Comparison of ENCODE assay signal across 25 cellular contexts in the genomic region with DNA sequence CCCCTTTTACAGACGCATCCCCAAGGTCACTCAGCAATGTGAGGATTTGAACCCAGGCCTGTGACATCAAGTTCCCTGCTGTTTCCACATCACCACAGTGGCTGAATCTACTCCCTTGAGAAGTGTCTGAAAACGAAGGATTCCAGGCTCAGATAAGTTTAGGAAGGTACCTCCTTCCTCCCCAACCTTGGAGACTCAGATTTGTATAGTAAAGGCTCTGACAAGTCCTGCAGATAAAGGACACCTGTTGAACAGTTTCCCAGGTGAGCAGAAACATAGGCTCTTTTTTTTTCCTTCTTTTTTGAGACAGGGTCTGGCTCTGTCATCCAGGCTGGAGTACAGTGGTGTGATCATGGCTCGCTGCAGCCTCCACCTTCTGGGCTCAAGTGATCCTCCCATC. TPM values are rescaled to one million over a fixed set of nuclear protein-coding genes. Genes with fewer than 3 reads are reported as not detected.
DNase-seq lines count a peak whose midpoint lies in the region; ATAC-seq, FAIRE-seq and TF ChIP-seq lines count a peak whose summit lies in the region.
"Had no signal": no experiment of that assay in that cellular context is flagged by ENCODE, and none has a peak within 500 bp of the region (broad histone marks: within the 10 kb centered on the region; RNA-seq: fewer than 3 reads in every experiment).

No MANE protein-coding gene starts in this region.

- H3K27ac ChIP-seq in K562 (ENCODE audit: extremely low read depth, low read depth, low read length) (no peak overlapping the region), endodermal cell (ENCODE audit: low read depth, low read length) (peak overlapping the region; percentile 91), neural progenitor cell (no peak overlapping the region), GM23338 (ENCODE audit: low read depth) (no peak overlapping the region)
- H3K27ac ChIP-seq: 22Rv1, A549, BLaER1 had no signal

- H3K9ac ChIP-seq in K562 (ENCODE audit: insufficient read depth in 1 of 2, low read depth in 2 of 2, low read length in 2 of 2) (no peak overlapping the region), endodermal cell (ENCODE audit: extremely low read depth, low read length, poor library complexity, severe bottlenecking) (no peak overlapping the region), neural progenitor cell (no peak overlapping the region)
- H3K9ac ChIP-seq: BLaER1 had no signal

- intact Hi-C loops in K562 (cut with micrococcal nuclease), result no loop called here

- no peak overlapping the region for H3K4me3 ChIP-seq in K562
- H3K4me3 ChIP-seq in endodermal cell (ENCODE audit: low read length), result peak overlapping the region; percentile 21
- H3K4me3 ChIP-seq in neural progenitor cell, result peak overlapping the region; percentile 26
- H3K4me3 ChIP-seq in GM23338, result no peak overlapping the region
- H3K4me3 ChIP-seq: A549, BLaER1 had no signal

- H3K4me1 ChIP-seq in K562 (replicated peaks in 1 of 2; ENCODE audit: control insufficient read depth in 2 of 2, insufficient read depth in 2 of 2, low read length in 2 of 2), result no peaks in the 10 kb centered on the region; a peak in 2 of 5 replicates
- H3K4me1 ChIP-seq in endodermal cell (ENCODE audit: control insufficient read depth, insufficient read depth, low read length), result peaks cover 12% of the 10 kb centered on the region
- peaks cover 61% of the 10 kb centered on the region for H3K4me1 ChIP-seq in neural progenitor cell
- peaks cover 19% of the 10 kb centered on the region for H3K4me1 ChIP-seq in GM23338 (ENCODE audit: insufficient read depth)
- H3K4me1 ChIP-seq: A549, BE2C, BLaER1 had no signal

- BruUV-seq in K562 (replicated peaks; lab: Mats Ljungman, UMichigan), result no TSS peak

- H3K36me3 Mint-ChIP-seq in endodermal cell (ENCODE audit: low read depth), result no peaks in the 10 kb centered on the region
- H3K36me3 Mint-ChIP-seq in neural progenitor cell, result no peaks in the 10 kb centered on the region
- H3K36me3 Mint-ChIP-seq in GM23338 (ENCODE audit: low read depth), result no peaks in the 10 kb centered on the region
- H3K36me3 Mint-ChIP-seq: CD14-positive monocyte; CD4-positive, alpha-beta memory T cell; CD4-positive, CD25-positive, alpha-beta regulatory T cell had no signal

- H3F3A ChIP-seq in neural progenitor cell (ENCODE audit: low read depth) (peaks cover 63% of the 10 kb centered on the region), GM23338 (replicated peaks; ENCODE audit: low read depth) (no peaks in the 10 kb centered on the region; the same call in 1 of the 2 replicates)

- H3K4me2 ChIP-seq in K562 (ENCODE audit: insufficient read depth, low read length), result no peak overlapping the region
- H3K4me2 ChIP-seq in neural progenitor cell, result peak overlapping the region; percentile 68
- H3K4me2 ChIP-seq in GM23338, result no peak overlapping the region
- H3K4me2 ChIP-seq: BLaER1 had no signal

- no peak for TF ChIP-seq RAD21 in K562 (CRISPR knock-in tag; conservative IDR thresholded peaks at IDR 0.05 in 1 of 2, IDR thresholded peaks at IDR 0.05 in 1 of 2)

- H3K27ac Mint-ChIP-seq in endodermal cell, result no peak overlapping the region
- peak overlapping the region; percentile 29 for H3K27ac Mint-ChIP-seq in neural progenitor cell
- H3K27ac Mint-ChIP-seq in GM23338, result no peak overlapping the region
- H3K27ac Mint-ChIP-seq: CD4-positive, alpha-beta memory T cell; CD4-positive, CD25-positive, alpha-beta regulatory T cell; CD8-positive, alpha-beta memory T cell had no signal

- H3K4me1 Mint-ChIP-seq in endodermal cell, result peaks cover 19% of the 10 kb centered on the region
- H3K4me1 Mint-ChIP-seq in neural progenitor cell, result peaks cover 61% of the 10 kb centered on the region
- H3K4me1 Mint-ChIP-seq in GM23338, result peaks cover 38% of the 10 kb centered on the region
- H3K4me1 Mint-ChIP-seq: CD14-positive monocyte; CD8-positive, alpha-beta memory T cell had no signal

- no peaks in the 10 kb centered on the region for H3K9me3 ChIP-seq in K562 (replicated peaks; ENCODE audit: control insufficient read depth, insufficient read depth, low read depth, low read length)
- H3K9me3 ChIP-seq in endodermal cell (ENCODE audit: control insufficient read depth, low read length), result no peaks in the 10 kb centered on the region
- H3K9me3 ChIP-seq in neural progenitor cell (ENCODE audit: low read depth), result no peaks in the 10 kb centered on the region
- H3K9me3 ChIP-seq: A549, BE2C, BLaER1 had no signal

- H3K4me3 Mint-ChIP-seq in endodermal cell, result no peak overlapping the region
- peak overlapping the region; percentile 21 for H3K4me3 Mint-ChIP-seq in neural progenitor cell
- no peak overlapping the region for H3K4me3 Mint-ChIP-seq in GM23338
- H3K4me3 Mint-ChIP-seq: CD4-positive, alpha-beta memory T cell; CD4-positive, CD25-positive, alpha-beta regulatory T cell; CD8-positive, alpha-beta memory T cell had no signal

- no peaks in the 10 kb centered on the region for H3K9me2 ChIP-seq in GM23338 (ENCODE audit: insufficient read depth)

- DNase-seq in D721Med (ENCODE audit: insufficient read length, low spot score) (peak; percentile 10), K562 (ENCODE audit: extremely low read depth in 1 of 4, low spot score in 3 of 4) (no peak), endodermal cell (no peak), neural progenitor cell (ENCODE audit: low spot score) (no peak), GM23338 (ENCODE audit: low spot score) (no peak), GM19240 (ENCODE audit: insufficient read length, low spot score) (no peak), GM13976 (ENCODE audit: low spot score) (no peak)
- DNase-seq: AML-193; BE2C; C1 segment of cervical spinal cord; CD4-positive, alpha-beta memory T cell; CD4-positive, CD25-positive, alpha-beta regulatory T cell; CD8-positive, alpha-beta memory T cell; COR-L47; DMS79 treated with DMSO at 0.1 percent for 48 hours; GF-D8 had no signal

- CTCF ChIA-PET in K562 (lab: Yijun Ruan, JAX; ENCODE audit: low intra/inter-chr PET ratio), result no interaction called here

- no peaks in the 10 kb centered on the region for H3K36me3 ChIP-seq in K562 (ENCODE audit: control insufficient read depth, insufficient read depth, low read length)
- H3K36me3 ChIP-seq in endodermal cell (ENCODE audit: control insufficient read depth, insufficient read depth, low read length), result no peaks in the 10 kb centered on the region
- no peaks in the 10 kb centered on the region for H3K36me3 ChIP-seq in neural progenitor cell
- no peaks in the 10 kb centered on the region for H3K36me3 ChIP-seq in GM23338 (ENCODE audit: insufficient read depth)
- H3K36me3 ChIP-seq: BE2C, BLaER1 had no signal

- in situ Hi-C loops in K562 (cut with MboI) (no loop called here), GM13976 (cut with MboI; ENCODE audit: low sequenced_read_pairs, unreplicated experiment) (no loop called here)

- 0% methylated on average over 3 of the region's 3 CpGs for WGBS in K562 (ENCODE audit: insufficient coverage, low coverage, missing lambda C conversion rate)
- WGBS in endodermal cell (ENCODE audit: insufficient coverage in 1 of 2, insufficient read length in 1 of 2), 2 experiments, result 75% methylated on average over 2 to 3 of the region's 3 CpGs

- TF ChIP-seq EP300 in K562 (IDR thresholded peaks at IDR 0.05; ENCODE audit: low read length), result no peak

- no peak for TF ChIP-seq CTCF in D721Med (IDR thresholded peaks at IDR 0.05; ENCODE audit: insufficient read depth, missing control alignments)
- no peak for TF ChIP-seq CTCF in K562 (IDR thresholded peaks at IDR 0.05 in 2 of 3, conservative IDR thresholded peaks at IDR 0.05 in 1 of 3; ENCODE audit: insufficient read depth in 2 of 3, low read depth in 1 of 3, low read length in 3 of 3)
- no peak for TF ChIP-seq CTCF in endodermal cell (conservative IDR thresholded peaks at IDR 0.05)
- no peak for TF ChIP-seq CTCF in neural progenitor cell (IDR thresholded peaks at IDR 0.05)
- TF ChIP-seq CTCF in GM23338 (conservative IDR thresholded peaks at IDR 0.05; ENCODE audit: low read depth in 2 of 2), result no peak
- no peak for TF ChIP-seq CTCF in GM13976 (IDR thresholded peaks at IDR 0.05; ENCODE audit: borderline replicate concordance, control extremely low read depth, extremely low read depth, insufficient read depth, missing control alignments)

- TF ChIP-seq POLR2A in K562 (conservative IDR thresholded peaks at IDR 0.05), result no peak

- H2AFZ ChIP-seq in K562 (ENCODE audit: low read depth, low read length) (no peak overlapping the region), neural progenitor cell (replicated peaks) (no peak overlapping the region), GM23338 (no peak overlapping the region)

- FAIRE-seq in D721Med (lab: Jason Lieb, UNC), result no peak
- no peak for FAIRE-seq in K562 (lab: Jason Lieb, UNC)
- FAIRE-seq: A549, G401.6, GM12891, GM18507 had no signal

- H3K9me3 Mint-ChIP-seq in endodermal cell, result no peaks in the 10 kb centered on the region
- no peaks in the 10 kb centered on the region for H3K9me3 Mint-ChIP-seq in neural progenitor cell
- H3K9me3 Mint-ChIP-seq in GM23338, result no peaks in the 10 kb centered on the region; the same call in 2 of the 3 replicates

- H3K9me1 ChIP-seq in K562 (ENCODE audit: control insufficient read depth, insufficient read depth, low read length), result no peaks in the 10 kb centered on the region

- H4K20me1 ChIP-seq in K562 (replicated peaks; ENCODE audit: control insufficient read depth, insufficient read depth, low read length) (peaks cover 7% of the 10 kb centered on the region), neural progenitor cell (ENCODE audit: low read depth) (no peaks in the 10 kb centered on the region), GM23338 (replicated peaks; ENCODE audit: insufficient read depth) (no peaks in the 10 kb centered on the region)
- H4K20me1 ChIP-seq: BLaER1 had no signal

- POLR2A ChIA-PET in K562 (lab: Yijun Ruan, JAX), result no interaction called here

- peaks cover 4 to 6% of the 10 kb centered on the region in 2 experiments; a peak in 2 of 5 replicates for H3K27me3 ChIP-seq in K562 (ENCODE audit: control insufficient read depth in 2 of 2, insufficient read depth in 2 of 2, low read length in 2 of 2)
- H3K27me3 ChIP-seq in endodermal cell (ENCODE audit: control insufficient read depth, insufficient read depth, low read length, poor library complexity, severe bottlenecking), result peaks cover 87% of the 10 kb centered on the region
- peaks cover 13% of the 10 kb centered on the region for H3K27me3 ChIP-seq in neural progenitor cell
- H3K27me3 ChIP-seq in GM23338 (ENCODE audit: insufficient read depth), result no peaks in the 10 kb centered on the region

- ATAC-seq in K562 (no peak), GM23338 (no peak), HG03045 (IDR thresholded peaks at IDR 0.05; ENCODE audit: unreplicated experiment) (no peak)

- H3K27me3 Mint-ChIP-seq in endodermal cell (ENCODE audit: insufficient read depth), result peaks cover 87% of the 10 kb centered on the region
- peaks cover 8% of the 10 kb centered on the region for H3K27me3 Mint-ChIP-seq in neural progenitor cell (ENCODE audit: insufficient read depth, low read depth)
- H3K27me3 Mint-ChIP-seq in GM23338 (ENCODE audit: insufficient read depth, low read depth, poor library complexity), result peaks cover 13% of the 10 kb centered on the region

- H3K79me2 ChIP-seq in K562 (ENCODE audit: control insufficient read depth, insufficient read depth, low read length) (no peaks in the 10 kb centered on the region), neural progenitor cell (ENCODE audit: low read depth) (no peaks in the 10 kb centered on the region), GM23338 (replicated peaks; ENCODE audit: insufficient read depth) (no peaks in the 10 kb centered on the region)

RNA-seq across cellular contexts. Expression of gene PTPRS, which starts 56.4 kb away (rescaled TPM):
- 79.8 and 180 TPM in 2 replicates for total RNA-seq in K562 (2011; cell fraction: chromatin; rRNA removed; ENCODE audit: low replicate concordance)
- total RNA-seq in K562 (2011; cell fraction: nucleolus; rRNA removed), result 97.4 and 130 TPM in 2 replicates
- 85.8 and 89.2 TPM in 2 replicates for total RNA-seq in K562 (2011; cell fraction: nucleoplasm; rRNA removed)
- total RNA-seq in K562 (2014; rRNA removed) (26.4 and 28.0 TPM in 2 replicates), K562 (2014; rRNA removed; fragmentation: Illumina TruSeq; extraction: Trizol) (6.1 and 6.7 TPM in 2 replicates), K562 (2015; rRNA removed; fragmentation: Illumina TruSeq; extraction: Trizol) (14.1 and 15.1 TPM in 2 replicates), K562 (2021) (45.2 and 49.4 TPM in 2 replicates), endodermal cell (100 to 1,000 TPM; 226 to 248 TPM), neural progenitor cell (ENCODE audit: low replicate concordance) (167 and 403 TPM in 2 replicates)
- polyA plus RNA-seq in K562 (2011; rRNA removed) (14.9 and 17.4 TPM in 2 replicates), K562 (2014; fragmentation: Illumina TruSeq; extraction: Trizol) (8.3 and 10.7 TPM in 2 replicates), K562 (2014; fragmentation: Nextera tagmentation; extraction: Ambion mirVana) (1 to 10 TPM; 1.1 to 1.2 TPM), K562 (2014; rRNA removed) (26.9 and 27.4 TPM in 2 replicates), GM23338 (2016; fragmentation: Nextera tagmentation; extraction: Ambion mirVana) (20.6 and 20.7 TPM in 2 replicates)
- polyA plus RNA-seq in K562 (2011; cell fraction: cytosol; rRNA removed), result 14.3 and 32.7 TPM in 2 replicates
- 54.1 and 106 TPM in 2 replicates for polyA plus RNA-seq in K562 (2011; cell fraction: nucleus; rRNA removed)
- 23.1 and 29.5 TPM in 2 replicates for polyA plus RNA-seq in K562 (2012)
- 11.5 and 28.9 TPM in 2 replicates for polyA minus RNA-seq in K562 (2011; rRNA and poly(A)+ RNA removed)
- polyA minus RNA-seq in K562 (2011; cell fraction: cytosol; rRNA and poly(A)+ RNA removed), result 41.9 and 44.2 TPM in 2 replicates
- polyA minus RNA-seq in K562 (2011; cell fraction: nucleus; rRNA and poly(A)+ RNA removed), result 27.2 and 33.5 TPM in 2 replicates
- 178 TPM for polyA plus RNA-seq in endodermal cell (2013, experiment 1 of 2)
- polyA plus RNA-seq in endodermal cell (2013, experiment 2 of 2), result 175 TPM
- 225 and 290 TPM in 2 replicates for total RNA-seq in GM23338 (2014; rRNA removed; shearing (Covaris generic))
- polyA plus RNA-seq: CD14-positive monocyte had no signal

RNA-seq across cellular contexts. Expression of gene ZNRF4, which starts 58.3 kb away (rescaled TPM):
- not detected in 2 replicates for total RNA-seq in K562 (2011; cell fraction: chromatin; rRNA removed; ENCODE audit: low replicate concordance)
- not detected in 2 replicates for total RNA-seq in K562 (2011; cell fraction: nucleolus; rRNA removed)
- total RNA-seq in K562 (2011; cell fraction: nucleoplasm; rRNA removed), result not detected in 2 replicates
- not detected in 2 replicates for total RNA-seq in K562 (2014; rRNA removed)
- total RNA-seq in K562 (2014; rRNA removed; fragmentation: Illumina TruSeq; extraction: Trizol), result not detected in 2 replicates
- not detected in 2 replicates for total RNA-seq in K562 (2015; rRNA removed; fragmentation: Illumina TruSeq; extraction: Trizol)
- total RNA-seq in K562 (2021), result not detected in 2 replicates
- not detected in 2 replicates for polyA plus RNA-seq in K562 (2011; rRNA removed)
- not detected in 2 replicates for polyA plus RNA-seq in K562 (2011; cell fraction: cytosol; rRNA removed)
- polyA plus RNA-seq in K562 (2011; cell fraction: nucleus; rRNA removed), result not detected in 2 replicates
- not detected in 2 replicates for polyA plus RNA-seq in K562 (2012)
- not detected in 2 replicates for polyA plus RNA-seq in K562 (2014; fragmentation: Illumina TruSeq; extraction: Trizol)
- polyA plus RNA-seq in K562 (2014; fragmentation: Nextera tagmentation; extraction: Ambion mirVana), result not detected
- not detected in 2 replicates for polyA plus RNA-seq in K562 (2014; rRNA removed)
- not detected in 2 replicates for polyA minus RNA-seq in K562 (2011; rRNA and poly(A)+ RNA removed)
- not detected in 2 replicates for polyA minus RNA-seq in K562 (2011; cell fraction: cytosol; rRNA and poly(A)+ RNA removed)
- polyA minus RNA-seq in K562 (2011; cell fraction: nucleus; rRNA and poly(A)+ RNA removed), result not detected in 2 replicates
- not detected for total RNA-seq in endodermal cell
- not detected for polyA plus RNA-seq in endodermal cell (2013, experiment 1 of 2)
- polyA plus RNA-seq in endodermal cell (2013, experiment 2 of 2), result not detected
- total RNA-seq in neural progenitor cell (ENCODE audit: low replicate concordance), result not detected in 2 replicates
- total RNA-seq in GM23338 (2014; rRNA removed; shearing (Covaris generic)), result not detected in 2 replicates
- polyA plus RNA-seq in GM23338 (2016; fragmentation: Nextera tagmentation; extraction: Ambion mirVana), result not detected in 2 replicates
- total RNA-seq: A172; CD4-positive, alpha-beta memory T cell; CD4-positive, CD25-positive, alpha-beta regulatory T cell; CD8-positive, alpha-beta memory T cell had no signal
- polyA plus RNA-seq: A549; CD14-positive monocyte; CD4-positive, alpha-beta memory T cell; CD4-positive, CD25-positive, alpha-beta regulatory T cell; CD8-positive, alpha-beta memory T cell had no signal

Comparison
In these comparisons a context has a peak if more than half of its experiments do, and no peak if none do; other contexts are left out.
1. H3K4me3 ChIP-seq: peak in endodermal cell (single experiment) and neural progenitor cell (single experiment); none in K562 (single experiment) and GM23338 (single experiment).